9 cellular contexts compared by ENCODE assay signal in genomic region chr20:37290158-37290810, GRCh38. TPM values are rescaled to one million over a fixed set of nuclear protein-coding genes. Genes with fewer than 3 reads are reported as not detected.
DNase-seq lines count a peak whose midpoint lies in the region; ATAC-seq and TF ChIP-seq lines count a peak whose summit lies in the region.
"Had no signal": no experiment of that assay in that cellular context is flagged by ENCODE, and none has a peak within 500 bp of the region (broad histone marks: within the 10 kb centered on the region; RNA-seq: fewer than 3 reads in every experiment).

No MANE protein-coding gene starts in this region.

- H3K4me3 Mint-ChIP-seq in activated T-helper 2 cell treated with anti-CD3 and anti-CD28 coated beads, Interferon-gamma antibody, Interleukin-2, Interleukin-4, amounts not matched to agents 10 μg/mL and 5 μg/mL and 100 μg/mL, durations not matched to agents 14 hours and 24 hours and 36 hours (ENCODE audit: low read depth): peak overlapping the region; percentile 88
- peak overlapping the region; percentile 80 for H3K4me3 Mint-ChIP-seq in stimulated activated effector memory CD8-positive, alpha-beta T cell treated with anti-CD3 and anti-CD28 coated beads, Interleukin-12 subunit alpha, Interleukin-12 subunit beta, amount 100 ng/mL, for 72 hours

- H3K9ac ChIP-seq in iPS-15b (ENCODE audit: low read depth, low read length): peak overlapping the region; percentile 94

- peaks cover 33% of the 10 kb centered on the region for H3K36me3 Mint-ChIP-seq in activated T-helper 2 cell treated with anti-CD3 and anti-CD28 coated beads, Interferon-gamma antibody, Interleukin-2, Interleukin-4, amounts not matched to agents 10 μg/mL and 5 μg/mL and 100 μg/mL, durations not matched to agents 14 hours and 24 hours and 36 hours (ENCODE audit: low read depth)
- peaks cover 26% of the 10 kb centered on the region for H3K36me3 Mint-ChIP-seq in stimulated activated effector memory CD8-positive, alpha-beta T cell treated with anti-CD3 and anti-CD28 coated beads, Interleukin-12 subunit alpha, Interleukin-12 subunit beta, amount 100 ng/mL, for 72 hours

- no peaks in the 10 kb centered on the region for H3K27me3 ChIP-seq in iPS-15b (ENCODE audit: control insufficient read depth, insufficient read depth, low read length)

- peaks cover 35% of the 10 kb centered on the region for H3K4me1 Mint-ChIP-seq in activated T-helper 2 cell treated with anti-CD3 and anti-CD28 coated beads, Interferon-gamma antibody, Interleukin-2, Interleukin-4, amounts not matched to agents 10 μg/mL and 5 μg/mL and 100 μg/mL, durations not matched to agents 14 hours and 24 hours and 36 hours (ENCODE audit: low read depth)
- H3K4me1 Mint-ChIP-seq in stimulated activated effector memory CD8-positive, alpha-beta T cell treated with anti-CD3 and anti-CD28 coated beads, Interleukin-12 subunit alpha, Interleukin-12 subunit beta, amount 100 ng/mL, for 72 hours: peaks cover 35% of the 10 kb centered on the region

- ATAC-seq in stimulated activated effector memory CD8-positive, alpha-beta T cell treated with anti-CD3 and anti-CD28 coated beads, Interleukin-12 subunit alpha, Interleukin-12 subunit beta, amount 100 ng/mL, for 72 hours: no peak
- ATAC-seq in GM21576 (IDR thresholded peaks at IDR 0.05; ENCODE audit: unreplicated experiment): no peak
- no peak for ATAC-seq in GM21381 (IDR thresholded peaks at IDR 0.05; ENCODE audit: unreplicated experiment)
- ATAC-seq in GM19467 (IDR thresholded peaks at IDR 0.05; ENCODE audit: unreplicated experiment): no peak

- TF ChIP-seq CTCF in HFF-Myc (IDR thresholded peaks at IDR 0.05; ENCODE audit: low read depth, low read length, missing control alignments): no peak

- no peaks in the 10 kb centered on the region for H3K36me3 ChIP-seq in iPS-15b (ENCODE audit: control insufficient read depth, insufficient read depth, low read length)

- H3K9me3 ChIP-seq in iPS-15b (ENCODE audit: control insufficient read depth, insufficient read depth, low read length): no peaks in the 10 kb centered on the region

- H3K27ac Mint-ChIP-seq in activated T-helper 2 cell treated with anti-CD3 and anti-CD28 coated beads, Interferon-gamma antibody, Interleukin-2, Interleukin-4, amounts not matched to agents 10 μg/mL and 5 μg/mL and 100 μg/mL, durations not matched to agents 14 hours and 24 hours and 36 hours: peak overlapping the region; percentile 94
- peak overlapping the region; percentile 95 for H3K27ac Mint-ChIP-seq in stimulated activated effector memory CD8-positive, alpha-beta T cell treated with anti-CD3 and anti-CD28 coated beads, Interleukin-12 subunit alpha, Interleukin-12 subunit beta, amount 100 ng/mL, for 72 hours

- H3K4me3 ChIP-seq in HFF-Myc (replicated peaks; ENCODE audit: low read depth, low read length) (peak overlapping the region; percentile 91), iPS-15b (ENCODE audit: low read depth, low read length) (peak overlapping the region; percentile 90)

- H3K27me3 Mint-ChIP-seq in activated T-helper 2 cell treated with anti-CD3 and anti-CD28 coated beads, Interferon-gamma antibody, Interleukin-2, Interleukin-4, amounts not matched to agents 10 μg/mL and 5 μg/mL and 100 μg/mL, durations not matched to agents 14 hours and 24 hours and 36 hours (ENCODE audit: low read depth): peaks cover 9% of the 10 kb centered on the region

- H3K4me1 ChIP-seq in iPS-15b (ENCODE audit: control insufficient read depth, insufficient read depth, low read length): peaks cover 2% of the 10 kb centered on the region

- intact Hi-C loops in activated T-helper 2 cell treated with anti-CD3 and anti-CD28 coated beads, Interferon-gamma antibody, Interleukin-2, Interleukin-4, amounts not matched to agents 10 μg/mL and 5 μg/mL and 100 μg/mL, durations not matched to agents 14 hours and 24 hours and 36 hours (cut with micrococcal nuclease): no loop called here

- no peaks in the 10 kb centered on the region for H3K9me3 Mint-ChIP-seq in activated T-helper 2 cell treated with anti-CD3 and anti-CD28 coated beads, Interferon-gamma antibody, Interleukin-2, Interleukin-4, amounts not matched to agents 10 μg/mL and 5 μg/mL and 100 μg/mL, durations not matched to agents 14 hours and 24 hours and 36 hours
- no peaks in the 10 kb centered on the region for H3K9me3 Mint-ChIP-seq in stimulated activated effector memory CD8-positive, alpha-beta T cell treated with anti-CD3 and anti-CD28 coated beads, Interleukin-12 subunit alpha, Interleukin-12 subunit beta, amount 100 ng/mL, for 72 hours

- no peak for DNase-seq in HFF-Myc (ENCODE audit: extremely low read depth, low read depth)
- no peak for DNase-seq in activated T-helper 2 cell treated with anti-CD3 and anti-CD28 coated beads, Interferon-gamma antibody, Interleukin-2, Interleukin-4, amounts not matched to agents 10 μg/mL and 5 μg/mL and 100 μg/mL, durations not matched to agents 14 hours and 24 hours and 36 hours (ENCODE audit: low spot score)
- DNase-seq in stimulated activated effector memory CD8-positive, alpha-beta T cell treated with anti-CD3 and anti-CD28 coated beads, Interleukin-12 subunit alpha, Interleukin-12 subunit beta, amount 100 ng/mL, for 72 hours (ENCODE audit: low spot score in 2 of 2): no peak
- DNase-seq in stimulated activated CD4-positive, alpha-beta T cell treated with anti-CD3 and anti-CD28 coated beads, Interleukin-2, amount 100 ng/mL, for 24 hours: no peak

RNA-seq across cellular contexts. Expression of gene MANBAL, which starts 0.8 kb away (rescaled TPM):
- total RNA-seq in activated T-helper 2 cell treated with anti-CD3 and anti-CD28 coated beads, Interferon-gamma antibody, Interleukin-2, Interleukin-4, amounts not matched to agents 10 μg/mL and 5 μg/mL and 100 μg/mL, durations not matched to agents 14 hours and 24 hours and 36 hours: 12.8 and 14.2 TPM in 2 replicates

RNA-seq across cellular contexts. Expression of gene GHRH, which starts 28.7 kb away (rescaled TPM):
- not detected in 2 replicates for total RNA-seq in activated T-helper 2 cell treated with anti-CD3 and anti-CD28 coated beads, Interferon-gamma antibody, Interleukin-2, Interleukin-4, amounts not matched to agents 10 μg/mL and 5 μg/mL and 100 μg/mL, durations not matched to agents 14 hours and 24 hours and 36 hours
- total RNA-seq: activated CD8-positive, alpha-beta memory T cell treated with anti-CD3 and anti-CD28 coated beads for 36 hours had no signal

RNA-seq across cellular contexts. Expression of gene SRC, which starts 55.7 kb away (rescaled TPM):
- total RNA-seq in activated T-helper 2 cell treated with anti-CD3 and anti-CD28 coated beads, Interferon-gamma antibody, Interleukin-2, Interleukin-4, amounts not matched to agents 10 μg/mL and 5 μg/mL and 100 μg/mL, durations not matched to agents 14 hours and 24 hours and 36 hours: 3.5 and 6.4 TPM in 2 replicates
